Comparison of ENCODE assay signal across 13 cellular contexts in the genomic region with DNA sequence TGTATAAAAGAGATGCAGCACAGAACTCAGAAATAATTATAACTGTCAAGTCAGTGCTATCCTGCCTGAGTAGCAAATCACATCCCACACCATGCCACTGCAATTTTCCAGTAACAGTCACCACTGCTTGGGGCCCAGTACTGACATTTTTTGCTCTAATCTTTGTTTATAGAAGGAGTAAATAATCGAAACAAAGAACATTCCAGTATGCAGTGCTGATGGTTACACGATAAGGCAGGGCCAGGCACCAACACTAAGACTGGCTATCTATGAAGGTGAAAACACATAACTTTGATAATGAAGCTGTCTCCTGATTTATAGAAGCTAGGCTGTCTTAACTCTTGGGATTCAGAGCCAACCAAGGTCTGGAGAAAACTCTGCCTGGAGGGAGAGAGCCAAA.
DNase-seq lines count a peak whose midpoint lies in the region; ATAC-seq and TF ChIP-seq lines count a peak whose summit lies in the region.
"Had no signal": no experiment of that assay in that cellular context is flagged by ENCODE, and none has a peak within 500 bp of the region (broad histone marks: within the 10 kb centered on the region; RNA-seq: fewer than 3 reads in every experiment).

No MANE protein-coding gene starts in this region.

- no peak for TF ChIP-seq POLR2A in right lobe of liver (IDR thresholded peaks at IDR 0.05)

- H3K4me3 ChIP-seq in AG10803 (ENCODE audit: low read length) (no peak overlapping the region), RWPE2 (ENCODE audit: severe bottlenecking) (no peak overlapping the region), fibroblast of lung (replicated peaks in 1 of 4; ENCODE audit: control extremely low read depth in 1 of 4, insufficient read depth in 1 of 4, low read depth in 3 of 4, low read length in 4 of 4) (no peak overlapping the region), right lobe of liver (no peak overlapping the region), left ventricle myocardium inferior (no peak overlapping the region)

- H3K4me2 ChIP-seq in fibroblast of lung (ENCODE audit: extremely low read depth, insufficient read depth, low read length): peak overlapping the region; percentile 61

- H3K27ac ChIP-seq in RWPE2 (ENCODE audit: poor library complexity, severe bottlenecking) (no peak overlapping the region), fibroblast of lung (ENCODE audit: insufficient read depth, low read length) (peak overlapping the region; percentile 58), right lobe of liver (no peak overlapping the region), left ventricle myocardium inferior (replicated peaks) (no peak overlapping the region)

- intact Hi-C loops in right lobe of liver (cut with DNase I) (no loop called here), left ventricle myocardium inferior (cut with micrococcal nuclease) (no loop called here)

- H3K79me2 ChIP-seq in fibroblast of lung (ENCODE audit: control insufficient read depth, insufficient read depth, low read length): no peaks in the 10 kb centered on the region

- DNase-seq in AG10803 (ENCODE audit: low read depth): peak; percentile 50
- no peak for DNase-seq in RWPE2 (ENCODE audit: low spot score)
- DNase-seq in fibroblast of lung (ENCODE audit: low read depth in 2 of 2): peak; percentile 67 to 92
- peak; percentile 72 for DNase-seq in non-pigmented ciliary epithelial cell (ENCODE audit: low read depth)
- no peak for DNase-seq in right lobe of liver
- no peak for DNase-seq in left ventricle myocardium inferior
- DNase-seq in NCI-H2171 treated with DMSO at 0.1 percent for 48 hours (lab: John Stamatoyannopoulos, UW): no peak
- no peak for DNase-seq in NCI-H1105 (lab: John Stamatoyannopoulos, UW)
- DNase-seq: activated CD8-positive, alpha-beta memory T cell treated with anti-CD3 and anti-CD28 coated beads, Interleukin-2, amount 10 ng/mL, durations not matched to agents 7 days and 5 days; amniotic stem cell; NCI-H2029; occipital lobe; stimulated activated CD4-positive, alpha-beta T cell treated with anti-CD3 and anti-CD28 coated beads, Interleukin-2, amount 100 ng/mL, for 24 hours had no signal

- WGBS in right lobe of liver (ENCODE audit: insufficient coverage, low coverage, low lambda C conversion rate, missing lambda C conversion rate): 28% methylated on average over 2 of the region's 2 CpGs

- H3K36me3 ChIP-seq in RWPE2 (ENCODE audit: low read depth) (no peaks in the 10 kb centered on the region), fibroblast of lung (ENCODE audit: control insufficient read depth, insufficient read depth, low read length) (no peaks in the 10 kb centered on the region), right lobe of liver (no peaks in the 10 kb centered on the region), left ventricle myocardium inferior (no peaks in the 10 kb centered on the region)

- H2AFZ ChIP-seq in fibroblast of lung (ENCODE audit: low read length): no peak overlapping the region

- H3K9ac ChIP-seq in fibroblast of lung (ENCODE audit: insufficient read depth, low read length): no peak overlapping the region

- H3K4me1 ChIP-seq in RWPE2 (ENCODE audit: insufficient read depth, poor library complexity, severe bottlenecking) (peaks cover 24% of the 10 kb centered on the region), fibroblast of lung (ENCODE audit: control insufficient read depth, extremely low read depth, insufficient read depth, low read length) (peaks cover 20% of the 10 kb centered on the region), right lobe of liver (no peaks in the 10 kb centered on the region), left ventricle myocardium inferior (no peaks in the 10 kb centered on the region)

- H3K27me3 ChIP-seq in RWPE2 (ENCODE audit: insufficient read depth, poor library complexity, severe bottlenecking): no peaks in the 10 kb centered on the region
- no peaks in the 10 kb centered on the region for H3K27me3 ChIP-seq in fibroblast of lung (ENCODE audit: control insufficient read depth, insufficient read depth, low read length)
- no peaks in the 10 kb centered on the region for H3K27me3 ChIP-seq in right lobe of liver
- no peaks in the 10 kb centered on the region for H3K27me3 ChIP-seq in left ventricle myocardium inferior (ENCODE audit: low read depth)

- H3K9me3 ChIP-seq in RWPE2 (ENCODE audit: severe bottlenecking) (no peaks in the 10 kb centered on the region), fibroblast of lung (ENCODE audit: control insufficient read depth, insufficient read depth, low read depth, low read length) (no peaks in the 10 kb centered on the region), right lobe of liver (no peaks in the 10 kb centered on the region), left ventricle myocardium inferior (replicated peaks) (no peaks in the 10 kb centered on the region)

- no peak for TF ChIP-seq CTCF in AG10803 (conservative IDR thresholded peaks at IDR 0.05; ENCODE audit: low read length)
- TF ChIP-seq CTCF in RWPE2 (IDR thresholded peaks at IDR 0.05; ENCODE audit: poor library complexity, severe bottlenecking): no peak
- no peak for TF ChIP-seq CTCF in fibroblast of lung (conservative IDR thresholded peaks at IDR 0.05 in 1 of 2, IDR thresholded peaks at IDR 0.05 in 1 of 2; ENCODE audit: low read depth in 1 of 2, low read length in 2 of 2)
- no peak for TF ChIP-seq CTCF in right lobe of liver (IDR thresholded peaks at IDR 0.05)
- no peak for TF ChIP-seq CTCF in left ventricle myocardium inferior (IDR thresholded peaks at IDR 0.05; ENCODE audit: borderline replicate concordance)

- H4K20me1 ChIP-seq in fibroblast of lung (ENCODE audit: control insufficient read depth, extremely low read depth, insufficient read depth, low read length): no peaks in the 10 kb centered on the region

- ATAC-seq in RWPE2 (ENCODE audit: low read depth) (0 out of 3 replicates have a peak, but pooled peaks have one; percentile 7), right lobe of liver (no peak)
- ATAC-seq: activated CD8-positive, alpha-beta memory T cell treated with anti-CD3 and anti-CD28 coated beads, Interleukin-2, amount 10 ng/mL, durations not matched to agents 7 days and 5 days had no signal

Comparison
In these comparisons a context has a peak if more than half of its experiments do, and no peak if none do; other contexts are left out.
1. DNase-seq: peak in AG10803 (single experiment), fibroblast of lung (2 of 2) and non-pigmented ciliary epithelial cell (single experiment); none in RWPE2 (single experiment), right lobe of liver (0 of 3), left ventricle myocardium inferior (single experiment), NCI-H2171 treated with DMSO at 0.1 percent for 48 hours (single experiment) and NCI-H1105 (single experiment).